Comparison of ENCODE assay signal across 12 cellular contexts in genomic region chr2:192749606-192750200, GRCh38.
DNase-seq lines count a peak whose midpoint lies in the region; ATAC-seq and TF ChIP-seq lines count a peak whose summit lies in the region.
"Had no signal": no experiment of that assay in that cellular context is flagged by ENCODE, and none has a peak within 500 bp of the region (broad histone marks: within the 10 kb centered on the region; RNA-seq: fewer than 3 reads in every experiment).

No MANE protein-coding gene starts in this region.

- H4K91ac ChIP-seq in H9 (ENCODE audit: insufficient read length, low read depth, low read length): no peak overlapping the region

- DNase-seq in A673 (ENCODE audit: low spot score) (peak; percentile 72), H9 (no peak), PC-9 (no peak), fibroblast of the aortic adventitia (ENCODE audit: low read depth) (no peak), ecto neural progenitor cell (ENCODE audit: low spot score) (no peak), endothelial cell (ENCODE audit: low spot score) (no peak)
- DNase-seq: activated B cell treated with CpG ODN at 0.5 μM for 24 hours; activated naive CD8-positive, alpha-beta T cell treated with anti-CD3 and anti-CD28 coated beads, Interleukin-2, amount 50 U/mL, for 24 hours; sigmoid colon; stimulated activated naive CD4-positive, alpha-beta T cell had no signal

- no peak overlapping the region for H3K27ac Mint-ChIP-seq in H9
- H3K27ac Mint-ChIP-seq in endothelial cell (ENCODE audit: unreplicated experiment): no peak overlapping the region
- H3K27ac Mint-ChIP-seq: activated B cell treated with CpG ODN at 0.5 μM for 24 hours; activated naive CD8-positive, alpha-beta T cell treated with anti-CD3 and anti-CD28 coated beads, Interleukin-2, amount 50 U/mL, for 24 hours had no signal

- BruUV-seq in A673 (replicated peaks; lab: Mats Ljungman, UMichigan) (no TSS peak), PC-9 (replicated peaks; lab: Mats Ljungman, UMichigan) (no TSS peak)

- POLR2A ChIA-PET in A673 (lab: Charles Lee; ENCODE audit: low non-redundant PET): no interaction called here
- POLR2A ChIA-PET in PC-9 (lab: Charles Lee; ENCODE audit: unreplicated experiment): no interaction called here

- H3K9me2 ChIP-seq in PC-9 (ENCODE audit: insufficient read depth): no peaks in the 10 kb centered on the region

- H3K9ac ChIP-seq in H9 (ENCODE audit: extremely low read depth, insufficient read length, low read length): no peak overlapping the region

- H3K56ac ChIP-seq in H9 (ENCODE audit: insufficient read length, low read depth, low read length): no peak overlapping the region

- H2BK20ac ChIP-seq in H9 (ENCODE audit: low read depth, low read length, poor library complexity, severe bottlenecking): no peak overlapping the region

- no peaks in the 10 kb centered on the region for H3K79me1 ChIP-seq in H9 (ENCODE audit: insufficient read depth, low read depth, low read length, poor library complexity, severe bottlenecking)

- intact Hi-C loops in A673 (cut with micrococcal nuclease; ENCODE audit: unreplicated experiment) (loop anchor here (5.0 to 10.0 kb wide), 2 partner anchors 555 to 833 kb away; partner anchors contain the start of gene TMEFF2), PC-9 (cut with micrococcal nuclease; ENCODE audit: unreplicated experiment) (no loop called here)

- H3K18ac ChIP-seq in H9 (ENCODE audit: insufficient read length, low read depth, low read length): no peak overlapping the region

- H4K20me1 ChIP-seq in H9 (ENCODE audit: control insufficient read depth, insufficient read depth, insufficient read length) (no peaks in the 10 kb centered on the region), PC-9 (ENCODE audit: insufficient read depth) (no peaks in the 10 kb centered on the region)

- peaks cover 3 to 5% of the 10 kb centered on the region in 2 experiments for H3K9me3 Mint-ChIP-seq in H9
- no peaks in the 10 kb centered on the region for H3K9me3 Mint-ChIP-seq in endothelial cell (ENCODE audit: unreplicated experiment)
- H3K9me3 Mint-ChIP-seq: activated B cell treated with CpG ODN at 0.5 μM for 24 hours; activated naive CD8-positive, alpha-beta T cell treated with anti-CD3 and anti-CD28 coated beads, Interleukin-2, amount 50 U/mL, for 24 hours had no signal

- no peak overlapping the region for H4K5ac ChIP-seq in H9 (ENCODE audit: insufficient read length, low read depth, low read length)

- H3K4me1 Mint-ChIP-seq in H9 (no peaks in the 10 kb centered on the region), endothelial cell (ENCODE audit: unreplicated experiment) (no peaks in the 10 kb centered on the region)
- H3K4me1 Mint-ChIP-seq: activated B cell treated with CpG ODN at 0.5 μM for 24 hours; activated naive CD8-positive, alpha-beta T cell treated with anti-CD3 and anti-CD28 coated beads, Interleukin-2, amount 50 U/mL, for 24 hours had no signal

- H3K79me2 ChIP-seq in H9 (ENCODE audit: insufficient read depth, low read length): no peaks in the 10 kb centered on the region
- no peaks in the 10 kb centered on the region for H3K79me2 ChIP-seq in PC-9 (ENCODE audit: low read depth)

- H2AK5ac ChIP-seq in H9 (ENCODE audit: insufficient read length, low read length): no peak overlapping the region

- H2BK15ac ChIP-seq in H9 (ENCODE audit: low read depth, low read length): no peak overlapping the region

- H3K4ac ChIP-seq in H9 (ENCODE audit: low read depth, low read length): no peak overlapping the region

- no peaks in the 10 kb centered on the region for H3K23me2 ChIP-seq in H9 (ENCODE audit: insufficient read length, low read depth, low read length, poor library complexity, severe bottlenecking)

- H2BK120ac ChIP-seq in H9 (ENCODE audit: low read depth, low read length, poor library complexity, severe bottlenecking): no peak overlapping the region

- no peak overlapping the region for H2AFZ ChIP-seq in H9 (ENCODE audit: low read length)
- no peak overlapping the region for H2AFZ ChIP-seq in PC-9

- H3K27me3 ChIP-seq in A673 (replicated peaks; ENCODE audit: insufficient read depth, low read depth, low read length, poor library complexity) (no peaks in the 10 kb centered on the region), H9 (ENCODE audit: insufficient read depth, low read length) (no peaks in the 10 kb centered on the region), PC-9 (ENCODE audit: insufficient read depth, low read depth) (no peaks in the 10 kb centered on the region)
- H3K27me3 ChIP-seq: sigmoid colon had no signal

- H3K4me3 Mint-ChIP-seq in H9 (no peak overlapping the region), endothelial cell (ENCODE audit: unreplicated experiment) (no peak overlapping the region)
- H3K4me3 Mint-ChIP-seq: activated B cell treated with CpG ODN at 0.5 μM for 24 hours; activated naive CD8-positive, alpha-beta T cell treated with anti-CD3 and anti-CD28 coated beads, Interleukin-2, amount 50 U/mL, for 24 hours had no signal

- H3K4me1 ChIP-seq in A673 (ENCODE audit: insufficient read depth, low read length, poor library complexity, severe bottlenecking) (peaks cover 16% of the 10 kb centered on the region), H9 (ENCODE audit: insufficient read depth, low read length) (no peaks in the 10 kb centered on the region), PC-9 (replicated peaks; ENCODE audit: insufficient read depth) (no peaks in the 10 kb centered on the region)
- H3K4me1 ChIP-seq: sigmoid colon had no signal

- H3K9me3 ChIP-seq in A673 (ENCODE audit: low read depth, low read length, poor library complexity, severe bottlenecking) (no peaks in the 10 kb centered on the region), H9 (ENCODE audit: control insufficient read depth, low read depth, low read length) (no peaks in the 10 kb centered on the region), PC-9 (ENCODE audit: insufficient read depth, low read depth) (no peaks in the 10 kb centered on the region)
- H3K9me3 ChIP-seq: sigmoid colon had no signal

- no peak overlapping the region for H3K23ac ChIP-seq in H9 (ENCODE audit: insufficient read length, low read depth, low read length)

- H3K4me3 ChIP-seq in A673 (ENCODE audit: low read depth, low read length, poor library complexity, severe bottlenecking) (no peak overlapping the region), PC-9 (no peak overlapping the region), fibroblast of the aortic adventitia (ENCODE audit: low read depth, low read length) (no peak overlapping the region)
- H3K4me3 ChIP-seq: sigmoid colon had no signal

- H3K27ac ChIP-seq in A673 (ENCODE audit: low read depth, low read length, poor library complexity, severe bottlenecking) (no peak overlapping the region), H9 (ENCODE audit: insufficient read length, low read depth, low read length) (no peak overlapping the region), PC-9 (no peak overlapping the region)
- H3K27ac ChIP-seq: sigmoid colon had no signal

- no peaks in the 10 kb centered on the region for H3K27me3 Mint-ChIP-seq in H9 (ENCODE audit: low read depth)
- no peaks in the 10 kb centered on the region for H3K27me3 Mint-ChIP-seq in endothelial cell (ENCODE audit: unreplicated experiment)
- H3K27me3 Mint-ChIP-seq: activated B cell treated with CpG ODN at 0.5 μM for 24 hours; activated naive CD8-positive, alpha-beta T cell treated with anti-CD3 and anti-CD28 coated beads, Interleukin-2, amount 50 U/mL, for 24 hours had no signal

- H2BK12ac ChIP-seq in H9 (ENCODE audit: insufficient read length, low read depth, low read length): no peak overlapping the region

- no peak overlapping the region for H3K4me2 ChIP-seq in H9 (ENCODE audit: insufficient read depth, insufficient read length, low read length)
- no peak overlapping the region for H3K4me2 ChIP-seq in PC-9

- CTCF ChIA-PET in A673 (lab: Charles Lee): interaction anchor here (0.6 to 1.3 kb wide), 2 partner anchors 835 to 1206 kb away, joined by 3 to 5 read pairs; no protein-coding TSS in a partner anchor
- CTCF ChIA-PET in PC-9 (lab: Charles Lee): no interaction called here

- H3K36me3 ChIP-seq in A673 (ENCODE audit: insufficient read depth, low read length, poor library complexity, severe bottlenecking) (no peaks in the 10 kb centered on the region), PC-9 (ENCODE audit: low read depth) (no peaks in the 10 kb centered on the region)
- H3K36me3 ChIP-seq: sigmoid colon had no signal

- no peak overlapping the region for H3T11ph ChIP-seq in H9 (ENCODE audit: low read length)

- no CpG with 5 or more reads among the region's 1 CpG for WGBS in H9 (ENCODE audit: extremely low coverage, insufficient read length, low lambda C conversion rate)

- no peak overlapping the region for H2BK5ac ChIP-seq in H9 (ENCODE audit: insufficient read length, low read length)

- TF ChIP-seq CTCF in A673 (conservative IDR thresholded peaks at IDR 0.05; ENCODE audit: low read depth, low read length) (peak; percentile 71), H9 (conservative IDR thresholded peaks at IDR 0.05) (peak; percentile 63), PC-9 (conservative IDR thresholded peaks at IDR 0.05) (peak; percentile 43; the same call in 1 of the 2 replicates), fibroblast of the aortic adventitia (IDR thresholded peaks at IDR 0.05; ENCODE audit: insufficient read depth, low read length) (peak; percentile 8), endothelial cell (IDR thresholded peaks at IDR 0.05; ENCODE audit: unreplicated experiment) (no peak)

- no peak overlapping the region for H4K8ac ChIP-seq in H9 (replicated peaks; ENCODE audit: insufficient read length, low read depth, low read length)

- ATAC-seq in HG03108 (IDR thresholded peaks at IDR 0.05; ENCODE audit: unreplicated experiment): no peak
- no peak for ATAC-seq in HG03139 (IDR thresholded peaks at IDR 0.05; ENCODE audit: unreplicated experiment)
- ATAC-seq: activated naive CD8-positive, alpha-beta T cell treated with anti-CD3 and anti-CD28 coated beads, Interleukin-2, amount 50 U/mL, for 24 hours had no signal

- no peak overlapping the region for H3K14ac ChIP-seq in H9 (ENCODE audit: insufficient read depth, low read length)

- peaks cover under 1 to 4% (median 3%) of the 10 kb centered on the region in 3 experiments; a peak in 3 of 7 replicates for H3K36me3 Mint-ChIP-seq in H9 (ENCODE audit: insufficient read depth in 1 of 3, low read depth in 3 of 3)
- no peaks in the 10 kb centered on the region for H3K36me3 Mint-ChIP-seq in endothelial cell (ENCODE audit: low read depth, unreplicated experiment)

- no peaks in the 10 kb centered on the region for H3F3A ChIP-seq in PC-9 (ENCODE audit: insufficient read depth, low read depth)
